Comparison of ENCODE assay signal across 22 cellular contexts in the genomic region with DNA sequence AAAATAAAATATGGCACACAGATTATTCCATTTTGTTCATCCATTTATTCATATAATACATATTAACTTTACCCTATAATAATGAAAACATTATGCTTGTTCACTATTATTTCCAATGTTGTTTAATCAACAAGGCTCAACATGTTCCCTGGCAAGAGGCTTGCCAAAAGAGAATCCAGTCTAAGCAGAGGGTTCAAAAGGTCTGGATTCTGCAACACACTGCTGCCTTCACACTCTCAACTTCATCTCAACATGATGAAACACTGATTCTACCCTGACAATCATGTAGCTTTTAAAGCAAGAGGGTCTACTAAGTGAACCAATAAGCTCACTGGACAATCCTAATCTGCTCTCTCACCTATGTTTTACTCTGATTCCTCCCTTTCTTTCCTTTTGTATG.
DNase-seq lines count a peak whose midpoint lies in the region; ATAC-seq and TF ChIP-seq lines count a peak whose summit lies in the region.
"Had no signal": no experiment of that assay in that cellular context is flagged by ENCODE, and none has a peak within 500 bp of the region (broad histone marks: within the 10 kb centered on the region; RNA-seq: fewer than 3 reads in every experiment).

No MANE protein-coding gene starts in this region.

- H3K4me1 ChIP-seq in GM23338 (ENCODE audit: insufficient read depth) (peaks cover 29% of the 10 kb centered on the region), adipocyte (ENCODE audit: control insufficient read depth, insufficient read depth, low read length) (peaks cover 19% of the 10 kb centered on the region)

- H2AFZ ChIP-seq in GM23338, result no peak overlapping the region
- H2AFZ ChIP-seq: PC-9 had no signal

- no peak overlapping the region for H3K27ac ChIP-seq in GM23338 (ENCODE audit: low read depth)
- H3K27ac ChIP-seq: PC-9, RWPE1, SK-N-MC had no signal

- H3K27me3 ChIP-seq in GM23338 (ENCODE audit: insufficient read depth) (no peaks in the 10 kb centered on the region), adipocyte (replicated peaks; ENCODE audit: control insufficient read depth, insufficient read depth, low read length) (no peaks in the 10 kb centered on the region)

- H3K36me3 Mint-ChIP-seq in GM23338 (ENCODE audit: low read depth) (peaks cover 24% of the 10 kb centered on the region), nephron (ENCODE audit: low read depth) (peaks cover 17% of the 10 kb centered on the region)
- H3K36me3 Mint-ChIP-seq: CD4-positive, CD25-positive, alpha-beta regulatory T cell; IgD-negative memory B cell had no signal

- no peak for ATAC-seq in GM23338
- no peak for ATAC-seq in HG02840 (IDR thresholded peaks at IDR 0.05; ENCODE audit: low FRiP score, unreplicated experiment)
- no peak for ATAC-seq in GM19395 (IDR thresholded peaks at IDR 0.05; ENCODE audit: unreplicated experiment)

- no peaks in the 10 kb centered on the region for H4K20me1 ChIP-seq in GM23338 (replicated peaks; ENCODE audit: insufficient read depth)

- H3K9ac ChIP-seq in adipocyte (ENCODE audit: low read length), result no peak overlapping the region

- no peak overlapping the region for H3K4me2 ChIP-seq in GM23338
- H3K4me2 ChIP-seq: PC-9 had no signal

- TF ChIP-seq CTCF in GM23338 (conservative IDR thresholded peaks at IDR 0.05; ENCODE audit: low read depth in 2 of 2), result no peak
- TF ChIP-seq CTCF in nephron (IDR thresholded peaks at IDR 0.05; ENCODE audit: unreplicated experiment in 3 of 3), result no peak

- DNase-seq in GM23338 (ENCODE audit: low spot score) (no peak), adipocyte (ENCODE audit: low read depth) (peak; percentile 36), fibroblast of gingiva (ENCODE audit: low read depth) (peak; percentile 33), NCI-H1092 treated with DMSO at 0.1 percent for 48 hours (lab: John Stamatoyannopoulos, UW) (no peak)
- no peak for DNase-seq in activated naive CD4-positive, alpha-beta T cell (lab: John Stamatoyannopoulos, UW)
- DNase-seq: CD4-positive, CD25-positive, alpha-beta regulatory T cell; EL; GF-D8; Karpas-422; NCI-H1436; NCI-H2029; NCI-H2227 treated with DMSO at 0.1 percent for 48 hours; NCI-H510A; NCI-H748 treated with DMSO at 0.1 percent for 48 hours; PC-9; SHP77 treated with DMSO at 0.1 percent for 48 hours had no signal

- H3K27ac Mint-ChIP-seq in GM23338 (peak overlapping the region; percentile 83; the same call in 1 of the 2 replicates), nephron (peak overlapping the region; percentile 13 to 52 (median 41))
- H3K27ac Mint-ChIP-seq: CD4-positive, CD25-positive, alpha-beta regulatory T cell; IgD-negative memory B cell had no signal

- peaks cover 32% of the 10 kb centered on the region for H3K4me1 Mint-ChIP-seq in GM23338
- H3K4me1 Mint-ChIP-seq in nephron, result peaks cover 7% of the 10 kb centered on the region
- H3K4me1 Mint-ChIP-seq: CD4-positive, CD25-positive, alpha-beta regulatory T cell; IgD-negative memory B cell had no signal

- peaks cover 1% of the 10 kb centered on the region for H3K27me3 Mint-ChIP-seq in GM23338 (ENCODE audit: insufficient read depth, low read depth, poor library complexity)
- no peaks in the 10 kb centered on the region for H3K27me3 Mint-ChIP-seq in nephron (ENCODE audit: low read depth)
- H3K27me3 Mint-ChIP-seq: CD4-positive, CD25-positive, alpha-beta regulatory T cell; IgD-negative memory B cell had no signal

- H3K36me3 ChIP-seq in GM23338 (ENCODE audit: insufficient read depth), result no peaks in the 10 kb centered on the region
- no peaks in the 10 kb centered on the region for H3K36me3 ChIP-seq in adipocyte (ENCODE audit: control insufficient read depth, insufficient read depth, low read length, severe bottlenecking)

- peaks cover 12% of the 10 kb centered on the region; the same call in 1 of the 2 replicates for H3K79me2 ChIP-seq in GM23338 (replicated peaks; ENCODE audit: insufficient read depth)

- no peaks in the 10 kb centered on the region for H3K9me3 ChIP-seq in adipocyte (ENCODE audit: control insufficient read depth, low read length)

- H3K9me2 ChIP-seq in GM23338 (ENCODE audit: insufficient read depth), result no peaks in the 10 kb centered on the region

- H3K9me3 Mint-ChIP-seq in GM23338, result no peaks in the 10 kb centered on the region
- peaks cover 3% of the 10 kb centered on the region for H3K9me3 Mint-ChIP-seq in nephron

- no peaks in the 10 kb centered on the region for H3F3A ChIP-seq in GM23338 (replicated peaks; ENCODE audit: low read depth)

- H3K4me3 ChIP-seq in GM23338 (no peak overlapping the region), adipocyte (ENCODE audit: low read length) (no peak overlapping the region)
- H3K4me3 ChIP-seq: PC-9, SK-N-MC had no signal

- no peak overlapping the region for H3K4me3 Mint-ChIP-seq in GM23338
- H3K4me3 Mint-ChIP-seq in nephron, result no peak overlapping the region
- H3K4me3 Mint-ChIP-seq: CD4-positive, CD25-positive, alpha-beta regulatory T cell; IgD-negative memory B cell had no signal

TF ChIP-seq in GM23338, 12 proteins besides CTCF, POLR2A, EP300 and RAD21:
- TF ChIP-seq ZNF331 (CRISPR knock-in tag; IDR thresholded peaks at IDR 0.05; ENCODE audit: low read depth) (no peak), ZNF114 (CRISPR knock-in tag; IDR thresholded peaks at IDR 0.05) (no peak), POLR2AphosphoS5 (IDR thresholded peaks at IDR 0.05; ENCODE audit: low read depth) (no peak), EZH2phosphoT487 (IDR thresholded peaks at IDR 0.05; ENCODE audit: unreplicated experiment) (no peak), STAT1 (IDR thresholded peaks at IDR 0.05; ENCODE audit: unreplicated experiment) (no peak), JUNB (IDR thresholded peaks at IDR 0.05; ENCODE audit: unreplicated experiment) (no peak)

Comparison
In these comparisons a context has a peak if more than half of its experiments do, and no peak if none do; other contexts are left out.
1. DNase-seq: peak in adipocyte (single experiment) and fibroblast of gingiva (single experiment); none in GM23338 (single experiment), NCI-H1092 treated with DMSO at 0.1 percent for 48 hours (single experiment) and activated naive CD4-positive, alpha-beta T cell (0 of 4).